ENCODE assay signal across 34 cellular contexts in the genomic region with DNA sequence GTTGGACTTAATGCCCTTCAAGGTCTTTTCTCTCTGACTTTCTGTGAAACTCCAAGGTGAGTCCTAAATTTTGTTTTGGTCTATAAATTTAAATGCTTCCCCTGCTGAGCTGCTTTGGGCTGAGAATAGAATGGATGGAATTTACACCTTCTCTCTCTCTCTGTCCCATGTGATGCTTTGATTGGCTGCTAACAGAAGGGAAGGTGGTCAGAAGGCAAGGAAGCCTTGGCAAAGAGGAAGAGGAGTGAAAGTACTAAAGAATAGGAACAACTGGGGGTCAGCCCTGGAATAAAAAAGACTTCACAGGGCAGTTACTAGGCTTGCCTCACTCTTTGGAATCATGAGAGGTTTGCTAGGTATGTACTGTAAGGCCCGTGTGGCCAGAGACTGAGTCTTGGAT.
"Had no signal": no experiment of that assay in that cellular context is flagged by ENCODE, and none has a peak within 500 bp of the region (broad histone marks: within the 10 kb centered on the region; RNA-seq: fewer than 3 reads in every experiment).

No MANE protein-coding gene starts in this region.

- H3K9me3 ChIP-seq: adrenal gland, colonic mucosa, heart right ventricle, pancreas, psoas muscle, transverse colon had no signal

- H3K36me3 ChIP-seq: adrenal gland, cardiac muscle cell, colonic mucosa, heart right ventricle, pancreas, transverse colon, WERI-Rb-1 had no signal

- H3K27me3 ChIP-seq: adrenal gland, cardiac muscle cell, colonic mucosa, heart right ventricle, pancreas had no signal

- DNase-seq: activated CD4-positive, alpha-beta memory T cell treated with anti-CD3 and anti-CD28 coated beads for 36 hours; activated CD4-positive, alpha-beta T cell treated with anti-CD3 and anti-CD28 coated beads, Interleukin-2, amount 10 ng/mL, durations not matched to agents 24 days and 14 days; activated CD4-positive, CD25-positive, alpha-beta regulatory T cell treated with anti-CD3 and anti-CD28 coated beads, Interleukin-2, amount 50 U/mL, for 72 hours; activated CD8-positive, alpha-beta memory T cell treated with anti-CD3 and anti-CD28 coated beads, Interleukin-2, amount 50 U/mL, for 4 hours; activated effector memory CD4-positive, alpha-beta T cell treated with anti-CD3 and anti-CD28 coated beads, Interleukin-2, amount 50 U/mL, for 16 hours; activated naive CD4-positive, alpha-beta T cell treated with anti-CD3 and anti-CD28 coated beads for 36 hours; activated naive CD8-positive, alpha-beta T cell treated with anti-CD3 and anti-CD28 coated beads for 36 hours; activated T-cell treated with anti-CD3 and anti-CD28 coated beads, Interleukin-2, amount 50 U/mL, for 1 hour; adrenal gland; aorta; cerebellar nuclear complex; colonic mucosa; effector memory CD4-positive, alpha-beta T cell; foreskin keratinocyte; heart right ventricle; immature natural killer cell; kidney; left colon; midbrain; naive thymus-derived CD4-positive, alpha-beta T cell; nucleus accumbens; pancreas; psoas muscle; stimulated activated CD4-positive, alpha-beta T cell treated with anti-CD3 and anti-CD28 coated beads, Interleukin-1b, Interleukin-23, amount 100 ng/mL, for 48 hours; stimulated activated naive CD4-positive, alpha-beta T cell treated with Interleukin-2 at 50 U/mL for 16 hours; T-helper 17 cell; T1000; transverse colon; WERI-Rb-1 had no signal

- H3K36me3 Mint-ChIP-seq: activated CD4-positive, alpha-beta memory T cell treated with anti-CD3 and anti-CD28 coated beads for 36 hours; activated naive CD8-positive, alpha-beta T cell treated with anti-CD3 and anti-CD28 coated beads for 36 hours; brain; immature natural killer cell; naive thymus-derived CD4-positive, alpha-beta T cell had no signal

- H3K4me1 Mint-ChIP-seq: activated CD4-positive, alpha-beta T cell treated with anti-CD3 and anti-CD28 coated beads, Interleukin-2, amount 10 ng/mL, durations not matched to agents 24 days and 14 days; activated naive CD8-positive, alpha-beta T cell treated with anti-CD3 and anti-CD28 coated beads for 36 hours; naive thymus-derived CD4-positive, alpha-beta T cell; T-helper 17 cell had no signal

- H3K4me3 ChIP-seq: adrenal gland, cardiac muscle cell, colonic mucosa, heart right ventricle, pancreas, psoas muscle, smooth muscle cell, transverse colon had no signal

- H3K27ac Mint-ChIP-seq: activated CD4-positive, alpha-beta memory T cell treated with anti-CD3 and anti-CD28 coated beads for 36 hours; activated CD4-positive, alpha-beta T cell treated with anti-CD3 and anti-CD28 coated beads, Interleukin-2, amount 10 ng/mL, durations not matched to agents 24 days and 14 days; activated naive CD4-positive, alpha-beta T cell treated with anti-CD3 and anti-CD28 coated beads for 36 hours; activated naive CD8-positive, alpha-beta T cell treated with anti-CD3 and anti-CD28 coated beads for 36 hours; activated T-helper 1 cell treated with anti-CD3 and anti-CD28 coated beads, Interleukin-12 subunit alpha, Interleukin-12 subunit beta, Interleukin-2, Interleukin-4 antibody, amounts not matched to agents 30 ng/mL and 10 ng/mL and 1 ng/mL, durations not matched to agents 14 hours and 24 hours and 36 hours; brain; immature natural killer cell; naive thymus-derived CD4-positive, alpha-beta T cell; T-helper 17 cell had no signal

- H3K4me3 Mint-ChIP-seq: activated CD4-positive, alpha-beta memory T cell treated with anti-CD3 and anti-CD28 coated beads for 36 hours; activated CD4-positive, alpha-beta T cell treated with anti-CD3 and anti-CD28 coated beads, Interleukin-2, amount 10 ng/mL, durations not matched to agents 24 days and 14 days; activated naive CD4-positive, alpha-beta T cell treated with anti-CD3 and anti-CD28 coated beads for 36 hours; activated naive CD8-positive, alpha-beta T cell treated with anti-CD3 and anti-CD28 coated beads for 36 hours; activated T-helper 1 cell treated with anti-CD3 and anti-CD28 coated beads, Interleukin-12 subunit alpha, Interleukin-12 subunit beta, Interleukin-2, Interleukin-4 antibody, amounts not matched to agents 30 ng/mL and 10 ng/mL and 1 ng/mL, durations not matched to agents 14 hours and 24 hours and 36 hours; brain; immature natural killer cell; naive thymus-derived CD4-positive, alpha-beta T cell; neural crest cell; T-helper 17 cell had no signal

- H3K9me3 Mint-ChIP-seq: activated CD4-positive, alpha-beta memory T cell treated with anti-CD3 and anti-CD28 coated beads for 36 hours; activated CD4-positive, alpha-beta T cell treated with anti-CD3 and anti-CD28 coated beads, Interleukin-2, amount 10 ng/mL, durations not matched to agents 24 days and 14 days; activated naive CD4-positive, alpha-beta T cell treated with anti-CD3 and anti-CD28 coated beads for 36 hours; activated naive CD8-positive, alpha-beta T cell treated with anti-CD3 and anti-CD28 coated beads for 36 hours; activated T-helper 1 cell treated with anti-CD3 and anti-CD28 coated beads, Interleukin-12 subunit alpha, Interleukin-12 subunit beta, Interleukin-2, Interleukin-4 antibody, amounts not matched to agents 30 ng/mL and 10 ng/mL and 1 ng/mL, durations not matched to agents 14 hours and 24 hours and 36 hours; brain; immature natural killer cell; neural crest cell had no signal

- H3K27ac ChIP-seq: adrenal gland, cardiac muscle cell, colonic mucosa, foreskin keratinocyte, heart right ventricle, pancreas, psoas muscle, transverse colon, WERI-Rb-1 had no signal

- H3K4me2 ChIP-seq: smooth muscle cell had no signal

- H3K4me1 ChIP-seq: colonic mucosa, foreskin keratinocyte, pancreas, psoas muscle, transverse colon had no signal

- ATAC-seq: heart right ventricle; left colon; naive thymus-derived CD4-positive, alpha-beta T cell; pancreas; psoas muscle; T-helper 17 cell had no signal
